In the genomic region with DNA sequence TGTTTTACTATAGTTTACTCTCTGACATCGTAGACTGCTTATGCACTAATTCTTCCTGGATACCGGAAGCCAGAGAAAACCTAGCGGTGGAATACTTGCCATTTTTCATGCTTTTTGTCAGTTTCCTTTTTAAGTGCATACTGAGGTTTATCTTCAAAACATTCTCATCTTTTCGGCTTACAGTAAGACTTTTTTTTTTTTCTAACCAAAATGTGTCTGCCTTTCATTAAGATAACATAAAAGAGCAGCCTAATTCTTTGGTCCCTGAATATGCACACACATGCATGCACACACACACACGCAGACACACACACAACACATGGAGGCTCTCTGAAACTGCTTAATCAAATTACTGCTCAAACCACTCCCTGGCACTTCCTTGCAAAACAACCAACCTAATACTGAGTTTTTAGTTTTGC, we compare ENCODE assay signal across 9 cellular contexts. TPM values are rescaled to one million over a fixed set of nuclear protein-coding genes. Genes with fewer than 3 reads are reported as not detected.
DNase-seq lines count a peak whose midpoint lies in the region; ATAC-seq and TF ChIP-seq lines count a peak whose summit lies in the region.
"Had no signal": no experiment of that assay in that cellular context is flagged by ENCODE, and none has a peak within 500 bp of the region (broad histone marks: within the 10 kb centered on the region; RNA-seq: fewer than 3 reads in every experiment).

No MANE protein-coding gene starts in this region.

- no peaks in the 10 kb centered on the region for H3K9me3 ChIP-seq in body of pancreas

- H3K4me3 ChIP-seq in ACC112 (ENCODE audit: low read depth, low read length) (peak overlapping the region; percentile 91), body of pancreas (no peak overlapping the region)
- H3K4me3 ChIP-seq: lung had no signal

- H3K36me3 ChIP-seq in ACC112 (ENCODE audit: insufficient read depth, low read length), result 0 out of 2 replicates have a peak, but pooled peaks cover under 1% of the 10 kb centered on the region
- H3K36me3 ChIP-seq in body of pancreas (replicated peaks in 1 of 2; ENCODE audit: insufficient read depth in 1 of 2, low read depth in 2 of 2), result no peaks in the 10 kb centered on the region

- TF ChIP-seq POLR2A in body of pancreas (IDR thresholded peaks at IDR 0.05), result no peak

- H3K27ac ChIP-seq in ACC112 (ENCODE audit: low read depth, low read length), result no peak overlapping the region
- no peak overlapping the region for H3K27ac ChIP-seq in body of pancreas

- H3K36me3 Mint-ChIP-seq in activated naive CD4-positive, alpha-beta T cell treated with anti-CD3 and anti-CD28 coated beads, Interleukin-2, amount 50 U/mL, for 72 hours, result peaks cover 0 to 6% of the 10 kb centered on the region in 2 donors

- peak in 1 of 2 donors; percentile 11 for ATAC-seq in activated naive CD4-positive, alpha-beta T cell treated with anti-CD3 and anti-CD28 coated beads, Interleukin-2, amount 50 U/mL, for 72 hours
- ATAC-seq in GM21381 (IDR thresholded peaks at IDR 0.05; ENCODE audit: unreplicated experiment) (no peak), GM18517 (IDR thresholded peaks at IDR 0.05; ENCODE audit: unreplicated experiment) (no peak), body of pancreas (no peak)

- peaks cover 53% of the 10 kb centered on the region for H3K79me2 ChIP-seq in ACC112 (ENCODE audit: control insufficient read depth, insufficient read depth, low read length, unreplicated experiment)

- peaks cover 6% of the 10 kb centered on the region for H3K4me1 ChIP-seq in ACC112 (ENCODE audit: control insufficient read depth, insufficient read depth, low read length, unreplicated experiment)
- peaks cover 16% of the 10 kb centered on the region for H3K4me1 ChIP-seq in body of pancreas

- WGBS in body of pancreas, 2 donors, result 19 to 25% methylated on average over 5 of the region's 5 CpGs

- H3K27ac Mint-ChIP-seq in activated naive CD4-positive, alpha-beta T cell treated with anti-CD3 and anti-CD28 coated beads, Interleukin-2, amount 50 U/mL, for 72 hours, result peak overlapping the region; percentile 67 to 87

- no peak for TF ChIP-seq CTCF in body of pancreas (IDR thresholded peaks at IDR 0.05)

- no peaks in the 10 kb centered on the region for H3K9me3 Mint-ChIP-seq in activated naive CD4-positive, alpha-beta T cell treated with anti-CD3 and anti-CD28 coated beads, Interleukin-2, amount 50 U/mL, for 72 hours

- H2AFZ ChIP-seq in ACC112 (ENCODE audit: low read length, unreplicated experiment), result peak overlapping the region; percentile 68

- H3K27me3 ChIP-seq in ACC112 (ENCODE audit: insufficient read depth, low read length) (no peaks in the 10 kb centered on the region), body of pancreas (no peaks in the 10 kb centered on the region)

- intact Hi-C loops in body of pancreas (cut with DNase I), result no loop called here

- DNase-seq in HCEC 1CT, result peak; percentile 27
- DNase-seq in activated naive CD4-positive, alpha-beta T cell treated with anti-CD3 and anti-CD28 coated beads, Interleukin-2, amount 50 U/mL, for 72 hours (ENCODE audit: low spot score in 2 of 2), result no peak
- DNase-seq in kidney tubule cell (ENCODE audit: low spot score), result peak; percentile 23
- no peak for DNase-seq in body of pancreas
- DNase-seq in HuH-7 (ENCODE audit: low spot score), result no peak

RNA-seq across cellular contexts. Expression of gene ZNF445, which starts 1.3 kb away (rescaled TPM):
- 10 to 100 TPM in 1 of 2 donors, 1 to 10 TPM in 1; 9.5 to 20.9 TPM for total RNA-seq in activated naive CD4-positive, alpha-beta T cell treated with anti-CD3 and anti-CD28 coated beads, Interleukin-2, amount 50 U/mL, for 72 hours
- 1 to 10 TPM; 4.9 to 7.8 TPM for total RNA-seq in body of pancreas

Comparison
In these comparisons a context has a peak if more than half of its experiments do, and no peak if none do; other contexts are left out.
1. DNase-seq: peak in HCEC 1CT (single experiment) and kidney tubule cell (single experiment); none in activated naive CD4-positive, alpha-beta T cell treated with anti-CD3 and anti-CD28 coated beads, Interleukin-2, amount 50 U/mL, for 72 hours (0 of 2), body of pancreas (0 of 4) and HuH-7 (single experiment).